Comparison of ENCODE assay signal across 7 cellular contexts in genomic region chr12:2783936-2784600, GRCh38. TPM values are rescaled to one million over a fixed set of nuclear protein-coding genes. Genes with fewer than 3 reads are reported as not detected.
DNase-seq lines count a peak whose midpoint lies in the region; ATAC-seq, FAIRE-seq and TF ChIP-seq lines count a peak whose summit lies in the region.

No MANE protein-coding gene starts in this region.

- peaks cover 7% of the 10 kb centered on the region for H3K27me3 ChIP-seq in keratinocyte (ENCODE audit: control insufficient read depth, extremely low read depth, insufficient read depth, low read length)

- TF ChIP-seq CTCF in GM12875 (IDR thresholded peaks at IDR 0.05; ENCODE audit: borderline replicate concordance, insufficient read depth, low read depth, low read length) (peak; percentile 94), VCaP (conservative IDR thresholded peaks at IDR 0.05) (peak; percentile 97), keratinocyte (optimal IDR thresholded peaks at IDR 0.05 in 1 of 3, IDR thresholded peaks at IDR 0.05 in 1 of 3, conservative IDR thresholded peaks at IDR 0.05 in 1 of 3; ENCODE audit: extremely low read depth in 1 of 3, insufficient read depth in 2 of 3, low read length in 3 of 3) (peak; percentile 93 to 94 (median 93))

- FAIRE-seq in keratinocyte (lab: Jason Lieb, UNC) = peak; percentile 17

- ATAC-seq in central memory CD8-positive, alpha-beta T cell (replicated peaks; ENCODE audit: extremely low read depth, poor library complexity, severe bottlenecking) = peak; percentile 62
- ATAC-seq in GM21528 (IDR thresholded peaks at IDR 0.05; ENCODE audit: low FRiP score, unreplicated experiment) = no peak

- DNase-seq in NCI-H1694 (lab: John Stamatoyannopoulos, UW) (peak; percentile 71), keratinocyte (ENCODE audit: low read depth, low spot score) (no peak)
- DNase-seq in central memory CD8-positive, alpha-beta T cell (ENCODE audit: low spot score in 2 of 2) = peak; percentile 25 to 40
- peak; percentile 7 to 31 for DNase-seq in stimulated activated CD4-positive, alpha-beta T cell treated with anti-CD3 and anti-CD28 coated beads, Interleukin-15, amount 100 ng/mL, for 1 hour (ENCODE audit: low read depth in 1 of 2, low spot score in 1 of 2)

- no peaks in the 10 kb centered on the region for H3K9me1 ChIP-seq in keratinocyte (ENCODE audit: control insufficient read depth, extremely low read depth, insufficient read depth, low read length)

- H3K36me3 ChIP-seq in keratinocyte (ENCODE audit: control insufficient read depth in 2 of 2, extremely low read depth in 1 of 2, insufficient read depth in 2 of 2, low read length in 2 of 2) = no peaks in the 10 kb centered on the region

- peak overlapping the region; percentile 80 for H3K27ac ChIP-seq in VCaP
- H3K27ac ChIP-seq in keratinocyte (ENCODE audit: control insufficient read depth, insufficient read depth, low read length) = no peak overlapping the region

- no peaks in the 10 kb centered on the region for H3K9me3 ChIP-seq in keratinocyte (ENCODE audit: control insufficient read depth, low read depth, low read length)

- H3K4me3 ChIP-seq in GM12875 (ENCODE audit: low read depth, low read length) (no peak overlapping the region), keratinocyte (ENCODE audit: control insufficient read depth in 2 of 3, extremely low read depth in 1 of 3, insufficient read depth in 2 of 3, low read depth in 1 of 3, low read length in 3 of 3) (no peak overlapping the region)

- H3K9me3 Mint-ChIP-seq in central memory CD8-positive, alpha-beta T cell = no peaks in the 10 kb centered on the region

- peak overlapping the region; percentile 50 for H3K4me2 ChIP-seq in keratinocyte (ENCODE audit: control insufficient read depth, extremely low read depth, insufficient read depth, low read depth, low read length)

- H3K36me3 Mint-ChIP-seq in central memory CD8-positive, alpha-beta T cell (ENCODE audit: insufficient read depth) = no peaks in the 10 kb centered on the region

- H3K4me1 ChIP-seq in keratinocyte (ENCODE audit: control insufficient read depth, extremely low read depth, insufficient read depth, low read length) = no peaks in the 10 kb centered on the region

- H2AFZ ChIP-seq in keratinocyte (ENCODE audit: control insufficient read depth, low read length) = peak overlapping the region; percentile 56

- peaks cover 36% of the 10 kb centered on the region for H3K27me3 Mint-ChIP-seq in central memory CD8-positive, alpha-beta T cell

- H3K4me1 Mint-ChIP-seq in central memory CD8-positive, alpha-beta T cell = peaks cover 10% of the 10 kb centered on the region

- no peaks in the 10 kb centered on the region for H3K79me2 ChIP-seq in keratinocyte (ENCODE audit: control insufficient read depth, insufficient read depth, low read length)

- no peak overlapping the region for H3K9ac ChIP-seq in keratinocyte (ENCODE audit: control insufficient read depth, extremely low read depth, insufficient read depth, low read length)

- no peak overlapping the region for H3K27ac Mint-ChIP-seq in central memory CD8-positive, alpha-beta T cell (ENCODE audit: low read depth)

- dilution Hi-C loops in keratinocyte (cut with MboI; ENCODE audit: extremely low pct_ligation_motif_present, low sequenced_read_pairs) = no loop called here

- H3K4me3 Mint-ChIP-seq in central memory CD8-positive, alpha-beta T cell = peak overlapping the region; percentile 54

- H4K20me1 ChIP-seq in keratinocyte (ENCODE audit: control insufficient read depth, extremely low read depth, insufficient read depth, low read length) = no peaks in the 10 kb centered on the region

RNA-seq across cellular contexts. Expression of gene FKBP4, which starts 10.7 kb away (rescaled TPM):
- 60.7 to 81.3 TPM (median 80.8 TPM) in 3 replicates for polyA plus RNA-seq in keratinocyte
- polyA plus RNA-seq in keratinocyte (2011; ENCODE audit: low read depth) = 84.6 TPM
- 76.1 and 82.0 TPM in 2 replicates for polyA plus RNA-seq in keratinocyte (2011; cell fraction: cytosol; rRNA removed)
- 77.8 and 79.5 TPM in 2 replicates for polyA plus RNA-seq in keratinocyte (2011; cell fraction: nucleus; rRNA removed)
- polyA plus RNA-seq in keratinocyte (2012; ENCODE audit: low replicate concordance) = 89.1 and 132 TPM in 2 replicates
- polyA minus RNA-seq in keratinocyte = 52.4 to 79.8 TPM (median 61.8 TPM) in 3 replicates
- polyA minus RNA-seq in keratinocyte (2011; cell fraction: cytosol; rRNA and poly(A)+ RNA removed) = 75.6 TPM
- polyA minus RNA-seq in keratinocyte (2011; cell fraction: nucleus; rRNA and poly(A)+ RNA removed) = 21.4 and 32.0 TPM in 2 replicates

RNA-seq across cellular contexts. Expression of gene ITFG2, which starts 28.4 kb away (rescaled TPM):
- 9.5 to 17.5 TPM (median 13.0 TPM) in 3 replicates for polyA plus RNA-seq in keratinocyte
- polyA plus RNA-seq in keratinocyte (2011; ENCODE audit: low read depth) = 8.5 TPM
- polyA plus RNA-seq in keratinocyte (2011; cell fraction: cytosol; rRNA removed) = 6.2 and 8.4 TPM in 2 replicates
- polyA plus RNA-seq in keratinocyte (2011; cell fraction: nucleus; rRNA removed) = 35.0 and 39.7 TPM in 2 replicates
- 8.9 and 19.5 TPM in 2 replicates for polyA plus RNA-seq in keratinocyte (2012; ENCODE audit: low replicate concordance)
- 19.0 to 41.9 TPM (median 29.7 TPM) in 3 replicates for polyA minus RNA-seq in keratinocyte
- polyA minus RNA-seq in keratinocyte (2011; cell fraction: cytosol; rRNA and poly(A)+ RNA removed) = 8.1 TPM
- polyA minus RNA-seq in keratinocyte (2011; cell fraction: nucleus; rRNA and poly(A)+ RNA removed) = 14.4 and 27.1 TPM in 2 replicates

RNA-seq across cellular contexts. Expression of gene NRIP2, which starts 50.8 kb away (rescaled TPM):
- polyA plus RNA-seq in keratinocyte = not detected in 3 replicates
- not detected for polyA plus RNA-seq in keratinocyte (2011; ENCODE audit: low read depth)
- not detected in 2 replicates for polyA plus RNA-seq in keratinocyte (2011; cell fraction: cytosol; rRNA removed)
- polyA plus RNA-seq in keratinocyte (2011; cell fraction: nucleus; rRNA removed) = not detected in 2 replicates
- polyA plus RNA-seq in keratinocyte (2012; ENCODE audit: low replicate concordance) = 0.28 TPM in 2 replicates
- not detected in 3 replicates for polyA minus RNA-seq in keratinocyte
- polyA minus RNA-seq in keratinocyte (2011; cell fraction: cytosol; rRNA and poly(A)+ RNA removed) = not detected
- not detected in 2 replicates for polyA minus RNA-seq in keratinocyte (2011; cell fraction: nucleus; rRNA and poly(A)+ RNA removed)
